In the genomic region with DNA sequence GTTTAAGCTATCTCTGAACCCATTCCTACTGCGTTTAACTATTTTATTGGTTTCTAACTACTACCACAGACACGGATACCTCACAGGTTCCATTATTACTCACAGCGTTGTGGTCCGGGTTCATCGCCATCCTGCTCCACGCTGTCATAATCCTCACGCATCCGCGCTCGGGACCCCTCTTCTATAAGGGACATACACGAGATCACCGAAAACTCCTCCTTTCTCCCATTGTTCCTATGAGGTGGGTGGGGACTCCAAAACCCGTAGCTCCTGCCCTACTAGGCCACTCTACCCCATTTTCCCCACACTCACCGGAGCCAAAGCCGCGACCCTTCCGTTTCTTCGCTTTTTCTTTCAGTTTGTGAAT, we compare ENCODE assay signal across 8 cellular contexts. TPM values are rescaled to one million over a fixed set of nuclear protein-coding genes. Genes with fewer than 3 reads are reported as not detected.
A peak's percentile ranks its signal among the peaks of the same experiment; 100 is the strongest.
DNase-seq lines count a peak whose midpoint lies in the region; ATAC-seq, FAIRE-seq and TF ChIP-seq lines count a peak whose summit lies in the region.

No MANE protein-coding gene starts in this region.

- H3K9me3 Mint-ChIP-seq in CD4-positive, alpha-beta T cell: no peaks in the 10 kb centered on the region
- H3K9me3 Mint-ChIP-seq in activated T-cell treated with anti-CD3 and anti-CD28 coated beads, Interleukin-2, amount 50 U/mL, for 24 hours: no peaks in the 10 kb centered on the region
- no peaks in the 10 kb centered on the region for H3K9me3 Mint-ChIP-seq in glutamatergic neuron (ENCODE audit: unreplicated experiment)

- H3K4me3 ChIP-seq in kidney (ENCODE audit: low read length in 2 of 2): peak overlapping the region; percentile 82 to 94

- H3K9me3 ChIP-seq in CD4-positive, alpha-beta T cell (ENCODE audit: control insufficient read depth, low read length): no peaks in the 10 kb centered on the region
- H3K9me3 ChIP-seq in kidney (ENCODE audit: control insufficient read depth in 1 of 2, low read length in 2 of 2): no peaks in the 10 kb centered on the region

- H3K4me3 Mint-ChIP-seq in CD4-positive, alpha-beta T cell: no peak overlapping the region
- H3K4me3 Mint-ChIP-seq in activated T-cell treated with anti-CD3 and anti-CD28 coated beads, Interleukin-2, amount 50 U/mL, for 24 hours: no peak overlapping the region
- H3K4me3 Mint-ChIP-seq in glutamatergic neuron (ENCODE audit: unreplicated experiment): no peak overlapping the region

- intact Hi-C loops in CD4-positive, alpha-beta T cell (cut with DNase I, micrococcal nuclease): loop anchor here (1.0 to 2.0 kb wide), 6 partner anchors 8 to 70 kb away; a partner anchor contains a TSS
- intact Hi-C loops in kidney (cut with DNase I): no loop called here

- peaks cover 17% of the 10 kb centered on the region for H3K4me1 Mint-ChIP-seq in CD4-positive, alpha-beta T cell (ENCODE audit: low read depth)
- H3K4me1 Mint-ChIP-seq in activated T-cell treated with anti-CD3 and anti-CD28 coated beads, Interleukin-2, amount 50 U/mL, for 24 hours (ENCODE audit: low read depth): peaks cover 32% of the 10 kb centered on the region
- peaks cover 7% of the 10 kb centered on the region for H3K4me1 Mint-ChIP-seq in glutamatergic neuron (ENCODE audit: low read depth, unreplicated experiment)

- H3K36me3 Mint-ChIP-seq in CD4-positive, alpha-beta T cell (ENCODE audit: low read depth): peaks cover 8% of the 10 kb centered on the region
- peaks cover 37% of the 10 kb centered on the region for H3K36me3 Mint-ChIP-seq in activated T-cell treated with anti-CD3 and anti-CD28 coated beads, Interleukin-2, amount 50 U/mL, for 24 hours (ENCODE audit: low read depth)
- H3K36me3 Mint-ChIP-seq in glutamatergic neuron (ENCODE audit: unreplicated experiment): no peaks in the 10 kb centered on the region

- CTCF ChIA-PET in CD4-positive, alpha-beta T cell (lab: Charles Lee): interaction anchor here (1.5 to 2.3 kb wide), 11 partner anchors 8 to 110 kb away, joined by 4 to 40 read pairs (median 7); a partner anchor contains a TSS

- peak overlapping the region; percentile 93 for H3K27ac ChIP-seq in CD4-positive, alpha-beta T cell (ENCODE audit: low read depth, low read length)
- peak overlapping the region; percentile 96 to 99 for H3K27ac ChIP-seq in kidney (ENCODE audit: low read depth in 2 of 2, low read length in 2 of 2)

- no peak for DNase-seq in CD4-positive, alpha-beta T cell
- peak; percentile 75 for DNase-seq in activated T-cell treated with anti-CD3 and anti-CD28 coated beads, Interleukin-2, amount 50 U/mL, for 24 hours
- DNase-seq in kidney: no peak
- DNase-seq in stimulated activated CD8-positive, alpha-beta memory T cell treated with anti-CD3 and anti-CD28 coated beads, Interleukin-15, amount 100 ng/mL, for 48 hours (ENCODE audit: low read depth in 2 of 2): peak; percentile 27 to 42
- no peak for DNase-seq in midbrain (lab: John Stamatoyannopoulos, UW)
- no peak for DNase-seq in glutamatergic neuron
- DNase-seq in dedifferentiated amniotic fluid mesenchymal stem cell (ENCODE audit: extremely low spot score): no peak

- TF ChIP-seq CTCF in CD4-positive, alpha-beta T cell (IDR thresholded peaks at IDR 0.05): no peak
- no peak for TF ChIP-seq CTCF in kidney (IDR thresholded peaks at IDR 0.05; ENCODE audit: borderline replicate concordance, extremely low read depth, insufficient read depth)
- TF ChIP-seq CTCF in glutamatergic neuron (IDR thresholded peaks at IDR 0.05; ENCODE audit: partially characterized antibody, unreplicated experiment): no peak

- peak overlapping the region; percentile 92 to 99 for H3K9ac ChIP-seq in kidney (ENCODE audit: low read length in 2 of 2)

- H3K27ac Mint-ChIP-seq in CD4-positive, alpha-beta T cell: no peak overlapping the region
- H3K27ac Mint-ChIP-seq in activated T-cell treated with anti-CD3 and anti-CD28 coated beads, Interleukin-2, amount 50 U/mL, for 24 hours: no peak overlapping the region
- no peak overlapping the region for H3K27ac Mint-ChIP-seq in glutamatergic neuron (ENCODE audit: unreplicated experiment)

- H3K27me3 Mint-ChIP-seq in CD4-positive, alpha-beta T cell: no peaks in the 10 kb centered on the region
- no peaks in the 10 kb centered on the region for H3K27me3 Mint-ChIP-seq in activated T-cell treated with anti-CD3 and anti-CD28 coated beads, Interleukin-2, amount 50 U/mL, for 24 hours
- no peaks in the 10 kb centered on the region for H3K27me3 Mint-ChIP-seq in glutamatergic neuron (ENCODE audit: unreplicated experiment)

- peaks cover 3 to 6% of the 10 kb centered on the region in 2 donors for H3K36me3 ChIP-seq in kidney (ENCODE audit: control insufficient read depth in 1 of 2, insufficient read depth in 2 of 2, low read length in 2 of 2)

- FAIRE-seq in kidney (lab: Jason Lieb, UNC): no peak

- POLR2A ChIA-PET in CD4-positive, alpha-beta T cell (lab: Charles Lee): interaction anchor here (1.0 to 3.7 kb wide), 25 partner anchors 8 to 125 kb away, joined by 3 to 213 read pairs (median 10); a partner anchor contains a TSS

- no peak for ATAC-seq in CD4-positive, alpha-beta T cell (ENCODE audit: poor library complexity)
- peak; percentile 3 for ATAC-seq in HG03280 (IDR thresholded peaks at IDR 0.05; ENCODE audit: unreplicated experiment)

- peaks cover 6% of the 10 kb centered on the region in 2 donors for H3K4me1 ChIP-seq in kidney (ENCODE audit: control insufficient read depth in 1 of 2, insufficient read depth in 1 of 2, low read depth in 1 of 2, low read length in 2 of 2)

- no peaks in the 10 kb centered on the region for H3K27me3 ChIP-seq in CD4-positive, alpha-beta T cell (ENCODE audit: control insufficient read depth, insufficient read depth, low read length)

RNA-seq across cellular contexts. Expression of a gene that starts 0.6 kb away (rescaled TPM):
- total RNA-seq in CD4-positive, alpha-beta T cell: 100 to 1,000 TPM; 126 to 134 TPM
- 131 TPM for total RNA-seq in kidney
- polyA plus RNA-seq in kidney (ENCODE audit: insufficient read depth, low read depth, low replicate concordance): 105 TPM
- 206 TPM for total RNA-seq in glutamatergic neuron (ENCODE audit: unreplicated experiment)

RNA-seq across cellular contexts. Expression of a gene that starts 8.2 kb away (rescaled TPM):
- total RNA-seq in CD4-positive, alpha-beta T cell: 10 to 100 TPM; 11.6 to 13.2 TPM
- total RNA-seq in kidney (35.7 TPM), glutamatergic neuron (ENCODE audit: unreplicated experiment) (24.7 TPM)
- 50.5 TPM for polyA plus RNA-seq in kidney (ENCODE audit: insufficient read depth, low read depth, low replicate concordance)

RNA-seq across cellular contexts. Expression of a gene that starts 16.8 kb away (rescaled TPM):
- total RNA-seq in CD4-positive, alpha-beta T cell: 1 to 10 TPM in 1 of 2 experiments, under 1 TPM in 1; 0.77 to 1.0 TPM
- total RNA-seq in kidney (11.0 TPM), glutamatergic neuron (ENCODE audit: unreplicated experiment) (1.1 TPM)
- 0.54 TPM for polyA plus RNA-seq in kidney (ENCODE audit: insufficient read depth, low read depth, low replicate concordance)

RNA-seq across cellular contexts. Expression of a gene that starts 31.1 kb away (rescaled TPM):
- 10 to 100 TPM; 21.4 to 21.5 TPM for total RNA-seq in CD4-positive, alpha-beta T cell
- total RNA-seq in kidney: 27.8 TPM
- 10.0 TPM for polyA plus RNA-seq in kidney (ENCODE audit: insufficient read depth, low read depth, low replicate concordance)
- 20.3 TPM for total RNA-seq in glutamatergic neuron (ENCODE audit: unreplicated experiment)

RNA-seq across cellular contexts. Expression of a gene that starts 37.7 kb away (rescaled TPM):
- under 1 TPM; 0.42 to 0.47 TPM for total RNA-seq in CD4-positive, alpha-beta T cell
- total RNA-seq in kidney: 0.76 TPM
- polyA plus RNA-seq in kidney (ENCODE audit: insufficient read depth, low read depth, low replicate concordance): 0.37 TPM
- total RNA-seq in glutamatergic neuron (ENCODE audit: unreplicated experiment): 0.59 TPM

Comparison
In these comparisons a context has a peak if more than half of its experiments do, and no peak if none do; other contexts are left out.
1. DNase-seq: peak in activated T-cell treated with anti-CD3 and anti-CD28 coated beads, Interleukin-2, amount 50 U/mL, for 24 hours (single experiment) and stimulated activated CD8-positive, alpha-beta memory T cell treated with anti-CD3 and anti-CD28 coated beads, Interleukin-15, amount 100 ng/mL, for 48 hours (2 of 2); none in CD4-positive, alpha-beta T cell (0 of 10), kidney (single experiment), midbrain (single experiment), glutamatergic neuron (single experiment) and dedifferentiated amniotic fluid mesenchymal stem cell (single experiment).